ENCODE assay signal across 8 cellular contexts in genomic region chr5:95959051-95959963, GRCh38. TPM values are rescaled to one million over a fixed set of nuclear protein-coding genes. Genes with fewer than 3 reads are reported as not detected.
DNase-seq lines count a peak whose midpoint lies in the region; ATAC-seq lines count a peak whose summit lies in the region.

No MANE protein-coding gene starts in this region.

- peaks cover 10% of the 10 kb centered on the region for H3K4me1 ChIP-seq in effector memory CD4-positive, alpha-beta T cell (ENCODE audit: control insufficient read depth, insufficient read depth, low read length, poor library complexity, severe bottlenecking)

- H3K9me3 Mint-ChIP-seq in activated T-helper 2 cell treated with anti-CD3 and anti-CD28 coated beads, Interferon-gamma antibody, Interleukin-2, Interleukin-4, amounts not matched to agents 10 μg/mL and 5 μg/mL and 100 μg/mL, durations not matched to agents 14 hours and 24 hours and 36 hours = no peaks in the 10 kb centered on the region
- H3K9me3 Mint-ChIP-seq in stimulated activated naive CD8-positive, alpha-beta T cell treated with anti-CD3 and anti-CD28 coated beads, Interleukin-15, amount 100 ng/mL, for 72 hours = no peaks in the 10 kb centered on the region

- no peaks in the 10 kb centered on the region for H3K36me3 ChIP-seq in effector memory CD4-positive, alpha-beta T cell (ENCODE audit: control insufficient read depth, insufficient read depth, low read length)

- DNase-seq in NCI-H2227 (lab: John Stamatoyannopoulos, UW; ENCODE audit: unreplicated experiment) = peak; percentile 6
- no peak for DNase-seq in NCI-H2227 treated with DMSO at 0.1 percent for 48 hours (lab: John Stamatoyannopoulos, UW)
- DNase-seq in activated T-helper 2 cell treated with anti-CD3 and anti-CD28 coated beads, Interferon-gamma antibody, Interleukin-2, Interleukin-4, amounts not matched to agents 10 μg/mL and 5 μg/mL and 100 μg/mL, durations not matched to agents 14 hours and 24 hours and 36 hours (ENCODE audit: low spot score) = no peak
- peak; percentile 22 for DNase-seq in iPS-NIHi7 (ENCODE audit: extremely low spot score)
- DNase-seq in stimulated activated naive CD8-positive, alpha-beta T cell treated with anti-CD3 and anti-CD28 coated beads, Interleukin-15, amount 100 ng/mL, for 72 hours = no peak
- no peak for DNase-seq in effector memory CD4-positive, alpha-beta T cell
- no peak for DNase-seq in 8988T
- no peak for DNase-seq in Kasumi-1 (lab: John Stamatoyannopoulos, UW)

- H3K27me3 ChIP-seq in effector memory CD4-positive, alpha-beta T cell (replicated peaks; ENCODE audit: control insufficient read depth, insufficient read depth, low read length, poor library complexity, severe bottlenecking) = no peaks in the 10 kb centered on the region

- H3K9me3 ChIP-seq in effector memory CD4-positive, alpha-beta T cell (ENCODE audit: control insufficient read depth, low read length) = no peaks in the 10 kb centered on the region

- ATAC-seq in stimulated activated naive CD8-positive, alpha-beta T cell treated with anti-CD3 and anti-CD28 coated beads, Interleukin-15, amount 100 ng/mL, for 72 hours = no peak

- H3K4me3 ChIP-seq in effector memory CD4-positive, alpha-beta T cell (ENCODE audit: insufficient read depth, low read depth, low read length, poor library complexity, severe bottlenecking) = no peak overlapping the region

- peaks cover 68% of the 10 kb centered on the region for H3K4me1 Mint-ChIP-seq in activated T-helper 2 cell treated with anti-CD3 and anti-CD28 coated beads, Interferon-gamma antibody, Interleukin-2, Interleukin-4, amounts not matched to agents 10 μg/mL and 5 μg/mL and 100 μg/mL, durations not matched to agents 14 hours and 24 hours and 36 hours (ENCODE audit: low read depth)
- peaks cover 51% of the 10 kb centered on the region for H3K4me1 Mint-ChIP-seq in stimulated activated naive CD8-positive, alpha-beta T cell treated with anti-CD3 and anti-CD28 coated beads, Interleukin-15, amount 100 ng/mL, for 72 hours

- H3K27ac Mint-ChIP-seq in activated T-helper 2 cell treated with anti-CD3 and anti-CD28 coated beads, Interferon-gamma antibody, Interleukin-2, Interleukin-4, amounts not matched to agents 10 μg/mL and 5 μg/mL and 100 μg/mL, durations not matched to agents 14 hours and 24 hours and 36 hours = peak overlapping the region; percentile 50
- peak overlapping the region; percentile 1 to 11 for H3K27ac Mint-ChIP-seq in stimulated activated naive CD8-positive, alpha-beta T cell treated with anti-CD3 and anti-CD28 coated beads, Interleukin-15, amount 100 ng/mL, for 72 hours

- peak overlapping the region; percentile 89 for H3K4me3 Mint-ChIP-seq in activated T-helper 2 cell treated with anti-CD3 and anti-CD28 coated beads, Interferon-gamma antibody, Interleukin-2, Interleukin-4, amounts not matched to agents 10 μg/mL and 5 μg/mL and 100 μg/mL, durations not matched to agents 14 hours and 24 hours and 36 hours (ENCODE audit: low read depth)
- peak overlapping the region; percentile 98 for H3K4me3 Mint-ChIP-seq in stimulated activated naive CD8-positive, alpha-beta T cell treated with anti-CD3 and anti-CD28 coated beads, Interleukin-15, amount 100 ng/mL, for 72 hours

- H3K27me3 Mint-ChIP-seq in activated T-helper 2 cell treated with anti-CD3 and anti-CD28 coated beads, Interferon-gamma antibody, Interleukin-2, Interleukin-4, amounts not matched to agents 10 μg/mL and 5 μg/mL and 100 μg/mL, durations not matched to agents 14 hours and 24 hours and 36 hours (ENCODE audit: low read depth) = no peaks in the 10 kb centered on the region
- H3K27me3 Mint-ChIP-seq in stimulated activated naive CD8-positive, alpha-beta T cell treated with anti-CD3 and anti-CD28 coated beads, Interleukin-15, amount 100 ng/mL, for 72 hours = no peaks in the 10 kb centered on the region

- intact Hi-C loops in activated T-helper 2 cell treated with anti-CD3 and anti-CD28 coated beads, Interferon-gamma antibody, Interleukin-2, Interleukin-4, amounts not matched to agents 10 μg/mL and 5 μg/mL and 100 μg/mL, durations not matched to agents 14 hours and 24 hours and 36 hours (cut with micrococcal nuclease) = no loop called here

- H3K27ac ChIP-seq in effector memory CD4-positive, alpha-beta T cell (ENCODE audit: insufficient read depth, low read length, poor library complexity, severe bottlenecking) = no peak overlapping the region

- H3K36me3 Mint-ChIP-seq in activated T-helper 2 cell treated with anti-CD3 and anti-CD28 coated beads, Interferon-gamma antibody, Interleukin-2, Interleukin-4, amounts not matched to agents 10 μg/mL and 5 μg/mL and 100 μg/mL, durations not matched to agents 14 hours and 24 hours and 36 hours (ENCODE audit: low read depth) = peaks cover 53% of the 10 kb centered on the region

RNA-seq across cellular contexts. Expression of gene ELL2, which starts 2.3 kb away (rescaled TPM):
- total RNA-seq in activated T-helper 2 cell treated with anti-CD3 and anti-CD28 coated beads, Interferon-gamma antibody, Interleukin-2, Interleukin-4, amounts not matched to agents 10 μg/mL and 5 μg/mL and 100 μg/mL, durations not matched to agents 14 hours and 24 hours and 36 hours = 124 and 135 TPM in 2 replicates

Comparison
In these comparisons a context has a peak if more than half of its experiments do, and no peak if none do; other contexts are left out.
1. DNase-seq: peak in NCI-H2227 (single experiment) and iPS-NIHi7 (single experiment); none in NCI-H2227 treated with DMSO at 0.1 percent for 48 hours (single experiment), activated T-helper 2 cell treated with anti-CD3 and anti-CD28 coated beads, Interferon-gamma antibody, Interleukin-2, Interleukin-4, amounts not matched to agents 10 μg/mL and 5 μg/mL and 100 μg/mL, durations not matched to agents 14 hours and 24 hours and 36 hours (single experiment), stimulated activated naive CD8-positive, alpha-beta T cell treated with anti-CD3 and anti-CD28 coated beads, Interleukin-15, amount 100 ng/mL, for 72 hours (0 of 2), effector memory CD4-positive, alpha-beta T cell (0 of 3), 8988T (single experiment) and Kasumi-1 (0 of 2).